In the genomic region with DNA sequence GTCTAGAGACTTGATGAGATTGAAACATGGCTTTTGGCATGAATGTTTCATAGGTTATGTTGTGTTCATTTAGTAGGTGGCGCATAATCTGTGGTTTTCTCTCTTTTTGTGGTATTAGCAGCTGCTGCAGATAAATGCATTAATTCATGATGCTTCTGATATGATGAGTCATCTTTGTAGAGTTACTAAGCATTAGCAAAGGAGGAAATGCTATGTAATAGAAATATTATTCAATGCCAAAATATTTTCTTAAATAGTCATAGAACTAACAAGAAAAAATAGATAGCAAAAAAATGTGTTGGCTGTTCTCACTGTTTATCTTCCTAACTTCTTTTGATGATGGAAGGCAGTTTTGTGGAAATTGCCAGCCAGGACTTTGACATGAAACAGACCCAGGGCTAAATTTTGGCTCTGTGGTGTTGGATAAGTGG, we compare ENCODE assay signal across 1 cellular context.
TF ChIP-seq lines count a peak whose summit lies in the region.

No MANE protein-coding gene starts in this region.

TF ChIP-seq in SK-N-SH, 30 proteins besides CTCF, POLR2A, EP300 and RAD21 (continued from another document):
- TF ChIP-seq, protein P1, sequence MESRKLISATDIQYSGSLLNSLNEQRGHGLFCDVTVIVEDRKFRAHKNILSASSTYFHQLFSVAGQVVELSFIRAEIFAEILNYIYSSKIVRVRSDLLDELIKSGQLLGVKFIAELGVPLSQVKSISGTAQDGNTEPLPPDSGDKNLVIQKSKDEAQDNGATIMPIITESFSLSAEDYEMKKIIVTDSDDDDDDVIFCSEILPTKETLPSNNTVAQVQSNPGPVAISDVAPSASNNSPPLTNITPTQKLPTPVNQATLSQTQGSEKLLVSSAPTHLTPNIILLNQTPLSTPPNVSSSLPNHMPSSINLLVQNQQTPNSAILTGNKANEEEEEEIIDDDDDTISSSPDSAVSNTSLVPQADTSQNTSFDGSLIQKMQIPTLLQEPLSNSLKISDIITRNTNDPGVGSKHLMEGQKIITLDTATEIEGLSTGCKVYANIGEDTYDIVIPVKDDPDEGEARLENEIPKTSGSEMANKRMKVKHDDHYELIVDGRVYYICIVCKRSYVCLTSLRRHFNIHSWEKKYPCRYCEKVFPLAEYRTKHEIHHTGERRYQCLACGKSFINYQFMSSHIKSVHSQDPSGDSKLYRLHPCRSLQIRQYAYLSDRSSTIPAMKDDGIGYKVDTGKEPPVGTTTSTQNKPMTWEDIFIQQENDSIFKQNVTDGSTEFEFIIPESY (IDR thresholded peaks at IDR 0.05; ENCODE audit: borderline replicate concordance, low read depth): peak; percentile 48; the same call in 1 of the 2 replicates
- TF ChIP-seq TAF1 (IDR thresholded peaks at IDR 0.05; ENCODE audit: borderline replicate concordance, low read depth, low read length) (no peak), FOXJ3 (CRISPR knock-in tag; IDR thresholded peaks at IDR 0.05) (no peak), FOXM1 (IDR thresholded peaks at IDR 0.05; ENCODE audit: low read depth) (no peak), NRF1 (IDR thresholded peaks at IDR 0.05; ENCODE audit: low read depth, low read length) (no peak), GATA2 (CRISPR knock-in tag; IDR thresholded peaks at IDR 0.05) (no peak), ELF1 (IDR thresholded peaks at IDR 0.05) (peak; percentile 39; the same call in 1 of the 2 replicates), EZH2phosphoT487 (IDR thresholded peaks at IDR 0.05; ENCODE audit: borderline replicate concordance, low read depth) (no peak), FOSL2 (IDR thresholded peaks at IDR 0.05; ENCODE audit: borderline replicate concordance, low read depth) (peak; percentile 89), RFX5 (IDR thresholded peaks at IDR 0.05; ENCODE audit: low read length) (no peak), SIN3A (IDR thresholded peaks at IDR 0.05; ENCODE audit: borderline replicate concordance, low read depth, low read length) (no peak), SMC3 (IDR thresholded peaks at IDR 0.05; ENCODE audit: low read depth, low read length) (no peak), TCF12 (IDR thresholded peaks at IDR 0.05) (peak; percentile 89), JUND (IDR thresholded peaks at IDR 0.05) (peak; percentile 90), MEF2A (IDR thresholded peaks at IDR 0.05; ENCODE audit: borderline replicate concordance, low read depth) (0 out of 2 replicates have a peak, but pooled peaks have one; percentile 35), POLR2AphosphoS5 (IDR thresholded peaks at IDR 0.05; ENCODE audit: low read depth, low read length) (no peak; the same call in 1 of the 2 replicates), RXRA (IDR thresholded peaks at IDR 0.05; ENCODE audit: borderline replicate concordance, low read depth) (peak; percentile 32; the same call in 1 of the 2 replicates)
- TF ChIP-seq, protein P2, sequence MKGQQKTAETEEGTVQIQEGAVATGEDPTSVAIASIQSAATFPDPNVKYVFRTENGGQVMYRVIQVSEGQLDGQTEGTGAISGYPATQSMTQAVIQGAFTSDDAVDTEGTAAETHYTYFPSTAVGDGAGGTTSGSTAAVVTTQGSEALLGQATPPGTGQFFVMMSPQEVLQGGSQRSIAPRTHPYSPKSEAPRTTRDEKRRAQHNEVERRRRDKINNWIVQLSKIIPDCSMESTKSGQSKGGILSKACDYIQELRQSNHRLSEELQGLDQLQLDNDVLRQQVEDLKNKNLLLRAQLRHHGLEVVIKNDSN (IDR thresholded peaks at IDR 0.05; ENCODE audit: borderline replicate concordance, low read depth): no peak
- TF ChIP-seq, protein P3, sequence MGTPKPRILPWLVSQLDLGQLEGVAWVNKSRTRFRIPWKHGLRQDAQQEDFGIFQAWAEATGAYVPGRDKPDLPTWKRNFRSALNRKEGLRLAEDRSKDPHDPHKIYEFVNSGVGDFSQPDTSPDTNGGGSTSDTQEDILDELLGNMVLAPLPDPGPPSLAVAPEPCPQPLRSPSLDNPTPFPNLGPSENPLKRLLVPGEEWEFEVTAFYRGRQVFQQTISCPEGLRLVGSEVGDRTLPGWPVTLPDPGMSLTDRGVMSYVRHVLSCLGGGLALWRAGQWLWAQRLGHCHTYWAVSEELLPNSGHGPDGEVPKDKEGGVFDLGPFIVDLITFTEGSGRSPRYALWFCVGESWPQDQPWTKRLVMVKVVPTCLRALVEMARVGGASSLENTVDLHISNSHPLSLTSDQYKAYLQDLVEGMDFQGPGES (IDR thresholded peaks at IDR 0.05; ENCODE audit: low read depth, low read length): no peak
- TF ChIP-seq, protein P4, sequence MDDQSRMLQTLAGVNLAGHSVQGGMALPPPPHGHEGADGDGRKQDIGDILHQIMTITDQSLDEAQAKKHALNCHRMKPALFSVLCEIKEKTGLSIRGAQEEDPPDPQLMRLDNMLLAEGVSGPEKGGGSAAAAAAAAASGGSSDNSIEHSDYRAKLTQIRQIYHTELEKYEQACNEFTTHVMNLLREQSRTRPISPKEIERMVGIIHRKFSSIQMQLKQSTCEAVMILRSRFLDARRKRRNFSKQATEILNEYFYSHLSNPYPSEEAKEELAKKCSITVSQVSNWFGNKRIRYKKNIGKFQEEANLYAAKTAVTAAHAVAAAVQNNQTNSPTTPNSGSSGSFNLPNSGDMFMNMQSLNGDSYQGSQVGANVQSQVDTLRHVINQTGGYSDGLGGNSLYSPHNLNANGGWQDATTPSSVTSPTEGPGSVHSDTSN (IDR thresholded peaks at IDR 0.05): peak; percentile 77
- TF ChIP-seq, protein P5, sequence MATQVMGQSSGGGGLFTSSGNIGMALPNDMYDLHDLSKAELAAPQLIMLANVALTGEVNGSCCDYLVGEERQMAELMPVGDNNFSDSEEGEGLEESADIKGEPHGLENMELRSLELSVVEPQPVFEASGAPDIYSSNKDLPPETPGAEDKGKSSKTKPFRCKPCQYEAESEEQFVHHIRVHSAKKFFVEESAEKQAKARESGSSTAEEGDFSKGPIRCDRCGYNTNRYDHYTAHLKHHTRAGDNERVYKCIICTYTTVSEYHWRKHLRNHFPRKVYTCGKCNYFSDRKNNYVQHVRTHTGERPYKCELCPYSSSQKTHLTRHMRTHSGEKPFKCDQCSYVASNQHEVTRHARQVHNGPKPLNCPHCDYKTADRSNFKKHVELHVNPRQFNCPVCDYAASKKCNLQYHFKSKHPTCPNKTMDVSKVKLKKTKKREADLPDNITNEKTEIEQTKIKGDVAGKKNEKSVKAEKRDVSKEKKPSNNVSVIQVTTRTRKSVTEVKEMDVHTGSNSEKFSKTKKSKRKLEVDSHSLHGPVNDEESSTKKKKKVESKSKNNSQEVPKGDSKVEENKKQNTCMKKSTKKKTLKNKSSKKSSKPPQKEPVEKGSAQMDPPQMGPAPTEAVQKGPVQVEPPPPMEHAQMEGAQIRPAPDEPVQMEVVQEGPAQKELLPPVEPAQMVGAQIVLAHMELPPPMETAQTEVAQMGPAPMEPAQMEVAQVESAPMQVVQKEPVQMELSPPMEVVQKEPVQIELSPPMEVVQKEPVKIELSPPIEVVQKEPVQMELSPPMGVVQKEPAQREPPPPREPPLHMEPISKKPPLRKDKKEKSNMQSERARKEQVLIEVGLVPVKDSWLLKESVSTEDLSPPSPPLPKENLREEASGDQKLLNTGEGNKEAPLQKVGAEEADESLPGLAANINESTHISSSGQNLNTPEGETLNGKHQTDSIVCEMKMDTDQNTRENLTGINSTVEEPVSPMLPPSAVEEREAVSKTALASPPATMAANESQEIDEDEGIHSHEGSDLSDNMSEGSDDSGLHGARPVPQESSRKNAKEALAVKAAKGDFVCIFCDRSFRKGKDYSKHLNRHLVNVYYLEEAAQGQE (IDR thresholded peaks at IDR 0.05; ENCODE audit: low read depth, low read length): no peak
